Comparison of ENCODE assay signal across 26 cellular contexts in the genomic region with DNA sequence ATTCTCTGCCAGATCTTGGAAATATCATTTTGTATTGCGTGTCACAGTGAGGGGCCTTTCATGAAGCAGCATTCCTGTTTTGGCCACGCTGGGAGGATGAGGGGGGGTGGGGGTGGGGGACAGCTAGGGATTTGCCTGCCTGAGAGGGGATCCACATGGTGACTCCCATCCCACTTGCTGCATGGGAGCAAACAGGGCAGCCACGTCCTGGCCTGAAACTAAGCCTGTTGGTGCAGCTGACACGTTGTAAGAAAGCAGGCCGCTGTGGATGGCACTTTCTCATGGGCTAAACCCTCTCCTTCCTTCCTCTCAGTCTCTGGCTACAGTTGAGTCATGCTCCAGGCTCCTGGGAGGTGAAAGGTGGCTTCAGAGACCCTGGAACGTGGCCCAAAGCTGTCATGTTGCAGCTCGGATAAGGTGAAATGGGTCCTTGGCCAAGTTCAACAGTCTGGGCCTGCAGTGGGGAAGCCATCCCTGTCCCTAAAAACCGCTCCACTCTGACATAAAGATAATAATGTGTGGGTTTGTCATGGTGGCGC.
DNase-seq lines count a peak whose midpoint lies in the region; TF ChIP-seq lines count a peak whose summit lies in the region.
"Had no signal": no experiment of that assay in that cellular context is flagged by ENCODE, and none has a peak within 500 bp of the region (broad histone marks: within the 10 kb centered on the region; RNA-seq: fewer than 3 reads in every experiment).

No MANE protein-coding gene starts in this region.

- no peaks in the 10 kb centered on the region for H3K9me3 ChIP-seq in mammary epithelial cell (replicated peaks; ENCODE audit: insufficient read depth, low read length)
- H3K9me3 ChIP-seq: gastroesophageal sphincter had no signal

- no peak overlapping the region for H3K4me2 ChIP-seq in mammary epithelial cell (ENCODE audit: insufficient read depth, low read depth, low read length)
- H3K4me2 ChIP-seq: neural progenitor cell had no signal

- H3K36me3 Mint-ChIP-seq in MCF 10A (ENCODE audit: insufficient read depth, unreplicated experiment) (no peaks in the 10 kb centered on the region), glutamatergic neuron (ENCODE audit: unreplicated experiment) (peaks cover 16% of the 10 kb centered on the region)
- H3K36me3 Mint-ChIP-seq: CD4-positive, CD25-positive, alpha-beta regulatory T cell; neural progenitor cell had no signal

- DNase-seq in MCF 10A (ENCODE audit: unreplicated experiment): peak; percentile 21
- no peak for DNase-seq in mammary epithelial cell
- peak; percentile 29 for DNase-seq in astrocyte of the hippocampus (ENCODE audit: low read depth, low spot score)
- DNase-seq in glutamatergic neuron: peak; percentile 5
- DNase-seq in skeletal muscle cell (ENCODE audit: low read depth): peak; percentile 16
- DNase-seq in GM13977 (ENCODE audit: low spot score): no peak
- no peak for DNase-seq in HuH-7.5 (ENCODE audit: low spot score)
- DNase-seq in COR-L47 (lab: John Stamatoyannopoulos, UW): no peak
- DNase-seq: 8988T; activated CD4-positive, alpha-beta T cell treated with anti-CD3 and anti-CD28 coated beads, Interleukin-2, amount 10 ng/mL, durations not matched to agents 7 days and 5 days; activated naive CD4-positive, alpha-beta T cell treated with Interleukin-2 at 50 U/mL for 16 hours; activated T-cell treated with anti-CD3 and anti-CD28 coated beads, Interleukin-2, amount 50 U/mL, for 24 hours; CD4-positive, CD25-positive, alpha-beta regulatory T cell; DMS 273 treated with DMSO at 0.1 percent for 48 hours; endodermal cell; NCI-H1105; NCI-H2029; NK-92 treated with Interleukin-12 subunit alpha and Interleukin-12 subunit beta, amount 100 ng/mL, for 24 hours; PC-3; SHP77 treated with DMSO at 0.1 percent for 48 hours; stimulated activated naive CD8-positive, alpha-beta T cell treated with anti-CD3 and anti-CD28 coated beads, Interleukin-15, amount 100 ng/mL, for 72 hours had no signal

- H3K4me3 ChIP-seq in mammary epithelial cell (replicated peaks in 1 of 3; ENCODE audit: insufficient read depth in 1 of 3, low read depth in 2 of 3, low read length in 3 of 3) (no peak overlapping the region), skeletal muscle cell (ENCODE audit: low read depth, low read length) (no peak overlapping the region)
- H3K4me3 ChIP-seq: cardiac muscle cell, gastroesophageal sphincter, neural progenitor cell, skin epidermis had no signal

- no peaks in the 10 kb centered on the region for H4K20me1 ChIP-seq in mammary epithelial cell (ENCODE audit: insufficient read depth, low read length)

- CTCF ChIA-PET in MCF 10A (lab: Yijun Ruan, JAX) (no interaction called here), mammary epithelial cell (lab: Charles Lee; ENCODE audit: low non-redundant PET) (no interaction called here)

- WGBS in mammary epithelial cell (ENCODE audit: low coverage, missing lambda C conversion rate): 77% methylated on average over 5 of the region's 9 CpGs

- in situ Hi-C loops in mammary epithelial cell (cut with MboI; ENCODE audit: low sequenced_read_pairs in 2 of 2): no loop called here
- in situ Hi-C loops in GM13977 (cut with MboI; ENCODE audit: low pct_unique_long_range_greater_than_20kb, low sequenced_read_pairs, unreplicated experiment): no loop called here

- H3K4me1 Mint-ChIP-seq in MCF 10A (ENCODE audit: insufficient read depth, unreplicated experiment) (no peaks in the 10 kb centered on the region), glutamatergic neuron (ENCODE audit: low read depth, unreplicated experiment) (no peaks in the 10 kb centered on the region)
- H3K4me1 Mint-ChIP-seq: activated CD4-positive, alpha-beta T cell treated with anti-CD3 and anti-CD28 coated beads, Interleukin-2, amount 10 ng/mL, durations not matched to agents 7 days and 5 days; CD4-positive, CD25-positive, alpha-beta regulatory T cell; endodermal cell; stimulated activated naive CD8-positive, alpha-beta T cell treated with anti-CD3 and anti-CD28 coated beads, Interleukin-15, amount 100 ng/mL, for 72 hours had no signal

- H3K4me3 Mint-ChIP-seq in MCF 10A (ENCODE audit: unreplicated experiment) (no peak overlapping the region), glutamatergic neuron (ENCODE audit: unreplicated experiment) (no peak overlapping the region)
- H3K4me3 Mint-ChIP-seq: activated CD4-positive, alpha-beta T cell treated with anti-CD3 and anti-CD28 coated beads, Interleukin-2, amount 10 ng/mL, durations not matched to agents 7 days and 5 days; activated T-cell treated with anti-CD3 and anti-CD28 coated beads, Interleukin-2, amount 50 U/mL, for 24 hours; CD4-positive, CD25-positive, alpha-beta regulatory T cell; endodermal cell; neural progenitor cell; stimulated activated naive CD8-positive, alpha-beta T cell treated with anti-CD3 and anti-CD28 coated beads, Interleukin-15, amount 100 ng/mL, for 72 hours had no signal

- no peaks in the 10 kb centered on the region for H3K79me2 ChIP-seq in mammary epithelial cell (ENCODE audit: insufficient read depth, low read length)

- H3K9ac ChIP-seq in mammary epithelial cell (ENCODE audit: insufficient read depth, low read length): no peak overlapping the region
- H3K9ac ChIP-seq: neural progenitor cell had no signal

- H3K27me3 Mint-ChIP-seq in MCF 10A (ENCODE audit: insufficient read depth, unreplicated experiment): no peaks in the 10 kb centered on the region
- peaks cover 5% of the 10 kb centered on the region for H3K27me3 Mint-ChIP-seq in glutamatergic neuron (ENCODE audit: unreplicated experiment)
- H3K27me3 Mint-ChIP-seq: activated CD4-positive, alpha-beta T cell treated with anti-CD3 and anti-CD28 coated beads, Interleukin-2, amount 10 ng/mL, durations not matched to agents 7 days and 5 days; CD4-positive, CD25-positive, alpha-beta regulatory T cell had no signal

- H3K27ac Mint-ChIP-seq in MCF 10A (ENCODE audit: low read depth, unreplicated experiment) (no peak overlapping the region), glutamatergic neuron (ENCODE audit: unreplicated experiment) (no peak overlapping the region)
- H3K27ac Mint-ChIP-seq: activated CD4-positive, alpha-beta T cell treated with anti-CD3 and anti-CD28 coated beads, Interleukin-2, amount 10 ng/mL, durations not matched to agents 7 days and 5 days; activated T-cell treated with anti-CD3 and anti-CD28 coated beads, Interleukin-2, amount 50 U/mL, for 24 hours; CD4-positive, CD25-positive, alpha-beta regulatory T cell; endodermal cell had no signal

- peaks cover 2% of the 10 kb centered on the region for H3K27me3 ChIP-seq in mammary epithelial cell (ENCODE audit: insufficient read depth, low read length)
- H3K27me3 ChIP-seq: cardiac muscle cell, gastroesophageal sphincter, neural progenitor cell had no signal

- no peaks in the 10 kb centered on the region for H3K9me3 Mint-ChIP-seq in MCF 10A (ENCODE audit: unreplicated experiment)
- H3K9me3 Mint-ChIP-seq in glutamatergic neuron (ENCODE audit: unreplicated experiment): no peaks in the 10 kb centered on the region
- H3K9me3 Mint-ChIP-seq: activated CD4-positive, alpha-beta T cell treated with anti-CD3 and anti-CD28 coated beads, Interleukin-2, amount 10 ng/mL, durations not matched to agents 7 days and 5 days; activated T-cell treated with anti-CD3 and anti-CD28 coated beads, Interleukin-2, amount 50 U/mL, for 24 hours had no signal

- no peaks in the 10 kb centered on the region for H3K36me3 ChIP-seq in mammary epithelial cell (ENCODE audit: insufficient read depth, low read length)
- H3K36me3 ChIP-seq: cardiac muscle cell, gastroesophageal sphincter, neural progenitor cell had no signal

- intact Hi-C loops in MCF 10A (cut with micrococcal nuclease) (no loop called here), mammary epithelial cell (cut with micrococcal nuclease) (no loop called here)

- dilution Hi-C loops in mammary epithelial cell (cut with HindIII; ENCODE audit: low sequenced_read_pairs): no loop called here

- H2AFZ ChIP-seq in mammary epithelial cell (ENCODE audit: low read depth, low read length): no peak overlapping the region
- H2AFZ ChIP-seq: neural progenitor cell had no signal

- BruUV-seq in MCF 10A (replicated peaks; lab: Mats Ljungman, UMichigan) (no TSS peak), mammary epithelial cell (replicated peaks; lab: Mats Ljungman, UMichigan) (no TSS peak)

- H3K27ac ChIP-seq in mammary epithelial cell (ENCODE audit: insufficient read depth, low read depth, low read length): no peak overlapping the region
- H3K27ac ChIP-seq: cardiac muscle cell, gastroesophageal sphincter, neural progenitor cell, skin epidermis, VCaP had no signal

- TF ChIP-seq CTCF in MCF 10A (IDR thresholded peaks at IDR 0.05; ENCODE audit: unreplicated experiment) (no peak), mammary epithelial cell (conservative IDR thresholded peaks at IDR 0.05 in 1 of 2, IDR thresholded peaks at IDR 0.05 in 1 of 2; ENCODE audit: extremely low read depth in 1 of 2, insufficient read depth in 1 of 2, low read depth in 1 of 2, low read length in 2 of 2) (no peak), glutamatergic neuron (IDR thresholded peaks at IDR 0.05; ENCODE audit: partially characterized antibody, unreplicated experiment) (no peak), GM13977 (IDR thresholded peaks at IDR 0.05; ENCODE audit: extremely low read depth, insufficient read depth, missing control alignments) (no peak)

- no peaks in the 10 kb centered on the region for H3K4me1 ChIP-seq in mammary epithelial cell (ENCODE audit: insufficient read depth, low read length)
- H3K4me1 ChIP-seq: gastroesophageal sphincter, neural progenitor cell had no signal

- POLR2A ChIA-PET in MCF 10A (lab: Yijun Ruan, JAX): no interaction called here

Comparison
In these comparisons a context has a peak if more than half of its experiments do, and no peak if none do; other contexts are left out.
1. DNase-seq: peak in MCF 10A (single experiment), astrocyte of the hippocampus (single experiment), glutamatergic neuron (single experiment) and skeletal muscle cell (single experiment); none in mammary epithelial cell (single experiment), GM13977 (single experiment), HuH-7.5 (single experiment) and COR-L47 (single experiment).